In genomic region chr17:42554250-42555121, GRCh38 we compare ENCODE assay signal across 8 cellular contexts. TPM values are rescaled to one million over a fixed set of nuclear protein-coding genes. Genes with fewer than 3 reads are reported as not detected.
DNase-seq lines count a peak whose midpoint lies in the region; ATAC-seq and TF ChIP-seq lines count a peak whose summit lies in the region.

No MANE protein-coding gene starts in this region.

- peak overlapping the region; percentile 97 for H3K4me2 ChIP-seq in OCI-LY3 (ENCODE audit: low read length)

- DNase-seq in CD4-positive, alpha-beta T cell: peak; percentile 40 to 75 (median 64)
- DNase-seq in HT-29 (ENCODE audit: low spot score) (peak; percentile 66), epithelial cell of proximal tubule (ENCODE audit: low read depth) (no peak), mucosa of descending colon (peak; percentile 88 to 93 (median 92))
- DNase-seq in activated T-cell treated with anti-CD3 and anti-CD28 coated beads, Interleukin-2, amount 50 U/mL, for 24 hours: peak; percentile 85
- peak; percentile 77 to 81 for DNase-seq in stimulated activated CD8-positive, alpha-beta memory T cell treated with anti-CD3 and anti-CD28 coated beads, Interleukin-7, amount 100 ng/mL, for 48 hours (ENCODE audit: extremely low read depth in 1 of 2, low read depth in 1 of 2)

- H3K4me1 ChIP-seq in OCI-LY3 (ENCODE audit: low read length) (peaks cover 11% of the 10 kb centered on the region), mucosa of descending colon (ENCODE audit: low read depth) (peaks cover 25% of the 10 kb centered on the region)

- no peaks in the 10 kb centered on the region for H3K36me3 ChIP-seq in OCI-LY3 (replicated peaks; ENCODE audit: low read depth, low read length)
- H3K36me3 ChIP-seq in mucosa of descending colon (ENCODE audit: low read depth): no peaks in the 10 kb centered on the region

- H3K9ac ChIP-seq in OCI-LY3 (ENCODE audit: low read length): peak overlapping the region; percentile 88

- POLR2A ChIA-PET in CD4-positive, alpha-beta T cell (lab: Charles Lee): interaction anchor here (0.6 to 2.6 kb wide), 10 partner anchors 9 to 279 kb away, joined by 3 to 14 read pairs (median 6); partner anchors contain the start of genes MLX, NAGLU, PSMC3IP and RETREG3

- intact Hi-C loops in CD4-positive, alpha-beta T cell (cut with DNase I, micrococcal nuclease): loop anchor here (2.0 kb wide), 2 partner anchors 22 to 24 kb away; partner anchors contain the start of gene PSMC3IP (in 1 of the 2)
- intact Hi-C loops in mucosa of descending colon (cut with DNase I, micrococcal nuclease): no loop called here

- peaks cover 8% of the 10 kb centered on the region for H3K79me2 ChIP-seq in OCI-LY3 (ENCODE audit: low read length)

- TF ChIP-seq CTCF in CD4-positive, alpha-beta T cell (IDR thresholded peaks at IDR 0.05): no peak
- TF ChIP-seq CTCF in OCI-LY3 (IDR thresholded peaks at IDR 0.05; ENCODE audit: low read depth, low read length) (no peak), epithelial cell of proximal tubule (conservative IDR thresholded peaks at IDR 0.05; ENCODE audit: low read depth, low read length) (no peak), mucosa of descending colon (IDR thresholded peaks at IDR 0.05) (no peak)

- no peaks in the 10 kb centered on the region for H3K9me3 ChIP-seq in CD4-positive, alpha-beta T cell (ENCODE audit: control insufficient read depth, low read length)
- no peaks in the 10 kb centered on the region for H3K9me3 ChIP-seq in OCI-LY3 (ENCODE audit: insufficient read depth, low read length)
- no peaks in the 10 kb centered on the region for H3K9me3 ChIP-seq in mucosa of descending colon

- peak overlapping the region; percentile 90 for H3K27ac Mint-ChIP-seq in CD4-positive, alpha-beta T cell
- H3K27ac Mint-ChIP-seq in activated T-cell treated with anti-CD3 and anti-CD28 coated beads, Interleukin-2, amount 50 U/mL, for 24 hours: peak overlapping the region; percentile 93

- H3K27me3 Mint-ChIP-seq in CD4-positive, alpha-beta T cell: no peaks in the 10 kb centered on the region
- no peaks in the 10 kb centered on the region for H3K27me3 Mint-ChIP-seq in activated T-cell treated with anti-CD3 and anti-CD28 coated beads, Interleukin-2, amount 50 U/mL, for 24 hours

- H3K4me3 Mint-ChIP-seq in CD4-positive, alpha-beta T cell: peak overlapping the region; percentile 93
- peak overlapping the region; percentile 89 for H3K4me3 Mint-ChIP-seq in activated T-cell treated with anti-CD3 and anti-CD28 coated beads, Interleukin-2, amount 50 U/mL, for 24 hours

- no peaks in the 10 kb centered on the region for H3K27me3 ChIP-seq in CD4-positive, alpha-beta T cell (ENCODE audit: control insufficient read depth, insufficient read depth, low read length)
- no peaks in the 10 kb centered on the region for H3K27me3 ChIP-seq in OCI-LY3 (ENCODE audit: low read depth, low read length)

- H4K20me1 ChIP-seq in OCI-LY3 (ENCODE audit: insufficient read depth, low read length): no peaks in the 10 kb centered on the region

- CTCF ChIA-PET in CD4-positive, alpha-beta T cell (lab: Charles Lee): interaction anchor here (1.0 to 2.0 kb wide), 2 partner anchors 24 to 270 kb away, joined by 3 to 15 read pairs; partner anchors contain the start of genes BECN1 and PSMC3IP

- H3K9me3 Mint-ChIP-seq in CD4-positive, alpha-beta T cell: no peaks in the 10 kb centered on the region
- no peaks in the 10 kb centered on the region for H3K9me3 Mint-ChIP-seq in activated T-cell treated with anti-CD3 and anti-CD28 coated beads, Interleukin-2, amount 50 U/mL, for 24 hours

- peaks cover 31% of the 10 kb centered on the region for H3K4me1 Mint-ChIP-seq in CD4-positive, alpha-beta T cell (ENCODE audit: low read depth)
- peaks cover 24% of the 10 kb centered on the region for H3K4me1 Mint-ChIP-seq in activated T-cell treated with anti-CD3 and anti-CD28 coated beads, Interleukin-2, amount 50 U/mL, for 24 hours (ENCODE audit: low read depth)

- peak; percentile 87 for ATAC-seq in CD4-positive, alpha-beta T cell (ENCODE audit: poor library complexity)
- peak; percentile 79 for ATAC-seq in GM19452 (IDR thresholded peaks at IDR 0.05; ENCODE audit: unreplicated experiment)
- ATAC-seq in mucosa of descending colon: peak; percentile 92

- peak overlapping the region; percentile 92 for H3K4me3 ChIP-seq in OCI-LY3 (ENCODE audit: low read length)
- H3K4me3 ChIP-seq in epithelial cell of proximal tubule (ENCODE audit: low read depth, low read length): peak overlapping the region; percentile 86
- H3K4me3 ChIP-seq in mucosa of descending colon: peak overlapping the region; percentile 72

- H2AFZ ChIP-seq in OCI-LY3 (ENCODE audit: low read depth, low read length): peak overlapping the region; percentile 58; the same call in 1 of the 2 replicates

- peak overlapping the region; percentile 83 for H3K27ac ChIP-seq in CD4-positive, alpha-beta T cell (ENCODE audit: low read depth, low read length)
- H3K27ac ChIP-seq in OCI-LY3 (ENCODE audit: low read length): peak overlapping the region; percentile 46

- no peaks in the 10 kb centered on the region for H3K36me3 Mint-ChIP-seq in CD4-positive, alpha-beta T cell (ENCODE audit: low read depth)
- peaks cover 16% of the 10 kb centered on the region for H3K36me3 Mint-ChIP-seq in activated T-cell treated with anti-CD3 and anti-CD28 coated beads, Interleukin-2, amount 50 U/mL, for 24 hours (ENCODE audit: low read depth)

RNA-seq across cellular contexts. Expression of gene HSD17B1, which starts 1.8 kb away (rescaled TPM):
- under 1 TPM; 0.80 to 0.81 TPM for total RNA-seq in CD4-positive, alpha-beta T cell
- total RNA-seq in HT-29 (2014; rRNA removed; shearing (Covaris generic)): 0.91 and 1.7 TPM in 2 replicates
- total RNA-seq in epithelial cell of proximal tubule (0.75 and 0.94 TPM in 2 replicates), mucosa of descending colon (1 to 10 TPM; 1.5 to 2.5 (median 1.7) TPM)

RNA-seq across cellular contexts. Expression of gene COASY, which starts 7.5 kb away (rescaled TPM):
- total RNA-seq in CD4-positive, alpha-beta T cell: 10 to 100 TPM; 37.8 to 40.7 TPM
- 82.1 and 103 TPM in 2 replicates for total RNA-seq in HT-29 (2014; rRNA removed; shearing (Covaris generic))
- total RNA-seq in epithelial cell of proximal tubule: 49.4 and 58.2 TPM in 2 replicates
- total RNA-seq in mucosa of descending colon: 10 to 100 TPM; 74.5 to 98.7 (median 87.8) TPM

RNA-seq across cellular contexts. Expression of gene MLX, which starts 12.4 kb away (rescaled TPM):
- total RNA-seq in CD4-positive, alpha-beta T cell: 10 to 100 TPM; 29.2 to 32.1 TPM
- 55.9 and 63.1 TPM in 2 replicates for total RNA-seq in HT-29 (2014; rRNA removed; shearing (Covaris generic))
- total RNA-seq in epithelial cell of proximal tubule (15.7 and 47.6 TPM in 2 replicates), mucosa of descending colon (100 to 1,000 TPM in 2 of 3 donors, 10 to 100 TPM in 1; 69.6 to 110 (median 103) TPM)

RNA-seq across cellular contexts. Expression of gene NAGLU, which starts 18.4 kb away (rescaled TPM):
- 1 to 10 TPM; 7.8 TPM for total RNA-seq in CD4-positive, alpha-beta T cell
- total RNA-seq in HT-29 (2014; rRNA removed; shearing (Covaris generic)): 54.9 and 65.5 TPM in 2 replicates
- total RNA-seq in epithelial cell of proximal tubule (25.2 and 28.8 TPM in 2 replicates), mucosa of descending colon (10 to 100 TPM; 28.9 to 51.8 (median 35.6) TPM)

RNA-seq across cellular contexts. Expression of gene PSMC3IP, which starts 23.0 kb away (rescaled TPM):
- total RNA-seq in CD4-positive, alpha-beta T cell: 1 to 10 TPM; 2.6 to 3.4 TPM
- 12.4 and 16.0 TPM in 2 replicates for total RNA-seq in HT-29 (2014; rRNA removed; shearing (Covaris generic))
- total RNA-seq in epithelial cell of proximal tubule: 23.8 and 25.9 TPM in 2 replicates
- total RNA-seq in mucosa of descending colon: 1 to 10 TPM; 1.9 to 6.4 (median 3.1) TPM

Comparison
In these comparisons a context has a peak if more than half of its experiments do, and no peak if none do; other contexts are left out.
1. intact Hi-C loops: an anchor here in CD4-positive, alpha-beta T cell (2.0 kb wide); none called in mucosa of descending colon.